ENCODE assay signal across 20 cellular contexts in the genomic region with DNA sequence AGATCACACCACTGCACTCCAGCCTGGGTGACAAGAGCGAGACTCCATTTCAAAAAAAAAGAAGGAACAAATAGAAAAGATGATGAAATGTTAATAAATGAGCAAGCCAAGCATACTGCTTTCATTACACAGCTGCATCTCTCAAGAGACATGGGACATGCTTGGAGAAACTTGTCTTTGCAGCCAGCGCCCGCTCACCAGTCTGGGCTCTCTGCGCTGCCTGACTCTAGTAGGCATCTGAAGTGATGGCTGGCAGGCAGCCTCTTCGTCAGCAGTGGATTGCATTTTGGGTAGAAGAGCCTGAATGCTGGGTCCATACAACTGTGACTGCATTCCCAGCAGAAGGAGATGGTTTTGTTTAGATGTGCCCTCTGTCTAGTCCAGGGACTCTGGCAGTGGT. TPM values are rescaled to one million over a fixed set of nuclear protein-coding genes. Genes with fewer than 3 reads are reported as not detected.
DNase-seq lines count a peak whose midpoint lies in the region; ATAC-seq and TF ChIP-seq lines count a peak whose summit lies in the region.
"Had no signal": no experiment of that assay in that cellular context is flagged by ENCODE, and none has a peak within 500 bp of the region (broad histone marks: within the 10 kb centered on the region; RNA-seq: fewer than 3 reads in every experiment).

No MANE protein-coding gene starts in this region.

- no peak overlapping the region for H3K4me3 ChIP-seq in CD4-positive, CD25-positive, alpha-beta regulatory T cell (ENCODE audit: low read depth, low read length)
- H3K4me3 ChIP-seq in Panc1 (ENCODE audit: low read depth in 2 of 2, low read length in 2 of 2) (no peak overlapping the region), esophagus squamous epithelium (no peak overlapping the region), osteoblast (ENCODE audit: insufficient read depth, low read length) (no peak overlapping the region)
- H3K4me3 ChIP-seq: body of pancreas had no signal

- H3K4me1 ChIP-seq in CD4-positive, CD25-positive, alpha-beta regulatory T cell (ENCODE audit: control insufficient read depth, insufficient read depth, low read length, poor library complexity, severe bottlenecking): peaks cover 6% of the 10 kb centered on the region
- no peaks in the 10 kb centered on the region for H3K4me1 ChIP-seq in Panc1 (ENCODE audit: control insufficient read depth, insufficient read depth, low read length)
- H3K4me1 ChIP-seq in esophagus squamous epithelium: peaks cover 7 to 27% (median 16%) of the 10 kb centered on the region in 3 donors
- peaks cover 9% of the 10 kb centered on the region for H3K4me1 ChIP-seq in osteoblast (ENCODE audit: insufficient read depth, low read length)
- H3K4me1 ChIP-seq: body of pancreas had no signal

- no peaks in the 10 kb centered on the region for H3K9me3 Mint-ChIP-seq in CD4-positive, CD25-positive, alpha-beta regulatory T cell
- no peaks in the 10 kb centered on the region for H3K9me3 Mint-ChIP-seq in activated naive CD4-positive, alpha-beta T cell treated with anti-CD3 and anti-CD28 coated beads, Interleukin-2, amount 50 U/mL, for 72 hours
- H3K9me3 Mint-ChIP-seq: mesothelial cell of epicardium; stimulated activated naive CD8-positive, alpha-beta T cell treated with anti-CD3 and anti-CD28 coated beads, Interleukin-15, amount 100 ng/mL, for 72 hours had no signal

- no peaks in the 10 kb centered on the region for H4K20me1 ChIP-seq in osteoblast (ENCODE audit: insufficient read depth, low read length)

- H3K79me2 ChIP-seq in osteoblast (ENCODE audit: insufficient read depth, low read length): no peaks in the 10 kb centered on the region

- H3K27ac Mint-ChIP-seq in CD4-positive, CD25-positive, alpha-beta regulatory T cell: peak overlapping the region in 2 of 3 donors; percentile 78 to 83
- H3K27ac Mint-ChIP-seq in activated naive CD4-positive, alpha-beta T cell treated with anti-CD3 and anti-CD28 coated beads, Interleukin-2, amount 50 U/mL, for 72 hours: no peak overlapping the region
- H3K27ac Mint-ChIP-seq: mesothelial cell of epicardium had no signal

- no peak overlapping the region for H3K4me3 Mint-ChIP-seq in CD4-positive, CD25-positive, alpha-beta regulatory T cell
- H3K4me3 Mint-ChIP-seq: mesothelial cell of epicardium had no signal

- H3K27me3 ChIP-seq in CD4-positive, CD25-positive, alpha-beta regulatory T cell (ENCODE audit: control insufficient read depth, insufficient read depth, low read length): no peaks in the 10 kb centered on the region
- H3K27me3 ChIP-seq in Panc1 (ENCODE audit: control insufficient read depth, insufficient read depth, low read length) (no peaks in the 10 kb centered on the region), esophagus squamous epithelium (no peaks in the 10 kb centered on the region), osteoblast (ENCODE audit: insufficient read depth, low read length) (no peaks in the 10 kb centered on the region)
- H3K27me3 ChIP-seq: body of pancreas had no signal

- no peaks in the 10 kb centered on the region for H3K9me3 ChIP-seq in CD4-positive, CD25-positive, alpha-beta regulatory T cell (ENCODE audit: control insufficient read depth in 2 of 2, low read length in 2 of 2)
- no peaks in the 10 kb centered on the region for H3K9me3 ChIP-seq in Panc1 (ENCODE audit: control insufficient read depth, insufficient read depth, low read depth, low read length)
- no peaks in the 10 kb centered on the region for H3K9me3 ChIP-seq in esophagus squamous epithelium
- no peaks in the 10 kb centered on the region for H3K9me3 ChIP-seq in osteoblast (ENCODE audit: low read depth, low read length)
- H3K9me3 ChIP-seq: body of pancreas had no signal

- TF ChIP-seq CTCF in Panc1 (IDR thresholded peaks at IDR 0.05): no peak
- TF ChIP-seq CTCF in esophagus squamous epithelium (IDR thresholded peaks at IDR 0.05): no peak
- no peak for TF ChIP-seq CTCF in osteoblast (IDR thresholded peaks at IDR 0.05; ENCODE audit: extremely low read depth, low read depth, low read length)
- no peak for TF ChIP-seq CTCF in GM20000 (IDR thresholded peaks at IDR 0.05; ENCODE audit: extremely low read depth, missing control alignments)

- POLR2A ChIA-PET in Panc1 (lab: Charles Lee): no interaction called here

- peak overlapping the region; percentile 21 for H3K4me2 ChIP-seq in osteoblast (ENCODE audit: insufficient read depth, low read length)

- H3K4me1 Mint-ChIP-seq in CD4-positive, CD25-positive, alpha-beta regulatory T cell: peaks cover 0 to 35% (median 18%) of the 10 kb centered on the region in 4 donors
- H3K4me1 Mint-ChIP-seq: mesothelial cell of epicardium had no signal

- CTCF ChIA-PET in Panc1 (lab: Charles Lee): no interaction called here

- in situ Hi-C loops in Panc1 (cut with HindIII; ENCODE audit: low pct_unique_long_range_greater_than_20kb, low sequenced_read_pairs): no loop called here

- no peak for TF ChIP-seq POLR2A in esophagus squamous epithelium (IDR thresholded peaks at IDR 0.05)

- 74 to 95% methylated on average over 4 to 5 of the region's 5 CpGs for WGBS in esophagus squamous epithelium, 2 donors

- no peak for ATAC-seq in CD4-positive, CD25-positive, alpha-beta regulatory T cell (ENCODE audit: low read depth in 2 of 2)
- ATAC-seq in Panc1: no peak
- no peak for ATAC-seq in activated naive CD4-positive, alpha-beta T cell treated with anti-CD3 and anti-CD28 coated beads, Interleukin-2, amount 50 U/mL, for 72 hours
- ATAC-seq: body of pancreas; stimulated activated naive CD8-positive, alpha-beta T cell treated with anti-CD3 and anti-CD28 coated beads, Interleukin-15, amount 100 ng/mL, for 72 hours had no signal

- no peak for DNase-seq in CD4-positive, CD25-positive, alpha-beta regulatory T cell
- no peak for DNase-seq in Panc1 (ENCODE audit: low read depth, low spot score)
- no peak for DNase-seq in esophagus squamous epithelium (lab: John Stamatoyannopoulos, UW)
- peak; percentile 82 for DNase-seq in osteoblast (ENCODE audit: insufficient read length, low spot score, missing footprints)
- DNase-seq in DMS79 (lab: John Stamatoyannopoulos, UW): no peak
- DNase-seq in GM20000 (ENCODE audit: low spot score): no peak
- no peak for DNase-seq in stimulated activated CD4-positive, alpha-beta T cell treated with anti-CD3 and anti-CD28 coated beads, Interleukin-4, amount 100 ng/mL, for 1 hour
- DNase-seq in activated naive CD4-positive, alpha-beta T cell treated with anti-CD3 and anti-CD28 coated beads, Interleukin-2, amount 50 U/mL, for 72 hours (ENCODE audit: low spot score in 2 of 2): no peak
- DNase-seq: activated naive CD4-positive, alpha-beta T cell; body of pancreas; effector memory CD4-positive, alpha-beta T cell; NCI-H1436; NCI-H446 treated with DMSO at 0.1 percent for 48 hours; stimulated activated naive CD8-positive, alpha-beta T cell treated with anti-CD3 and anti-CD28 coated beads, Interleukin-15, amount 100 ng/mL, for 72 hours; SW 1271; WERI-Rb-1 had no signal

- H3K27me3 Mint-ChIP-seq in CD4-positive, CD25-positive, alpha-beta regulatory T cell: no peaks in the 10 kb centered on the region

- intact Hi-C loops in Panc1 (cut with micrococcal nuclease; ENCODE audit: unreplicated experiment): no loop called here
- intact Hi-C loops in esophagus squamous epithelium (cut with DNase I): no loop called here

- BruUV-seq in Panc1 (replicated peaks; lab: Mats Ljungman, UMichigan): TSS peak; percentile 48

- no peak overlapping the region for H3K27ac ChIP-seq in CD4-positive, CD25-positive, alpha-beta regulatory T cell (ENCODE audit: insufficient read depth, low read length, poor library complexity, severe bottlenecking)
- H3K27ac ChIP-seq in Panc1 (ENCODE audit: low read length): no peak overlapping the region
- peak overlapping the region in 3 of 4 donors; percentile 40 to 65 (median 42) for H3K27ac ChIP-seq in esophagus squamous epithelium
- H3K27ac ChIP-seq in osteoblast (ENCODE audit: low read depth, low read length): no peak overlapping the region
- H3K27ac ChIP-seq: body of pancreas, C4-2B, WERI-Rb-1 had no signal

- peak overlapping the region; percentile 20 for H2AFZ ChIP-seq in osteoblast (ENCODE audit: low read length)

- H3K36me3 Mint-ChIP-seq in CD4-positive, CD25-positive, alpha-beta regulatory T cell: peaks cover 55% of the 10 kb centered on the region
- peaks cover 38 to 48% of the 10 kb centered on the region in 2 donors for H3K36me3 Mint-ChIP-seq in activated naive CD4-positive, alpha-beta T cell treated with anti-CD3 and anti-CD28 coated beads, Interleukin-2, amount 50 U/mL, for 72 hours
- H3K36me3 Mint-ChIP-seq: mesothelial cell of epicardium had no signal

- H3K36me3 ChIP-seq in CD4-positive, CD25-positive, alpha-beta regulatory T cell (ENCODE audit: control insufficient read depth, insufficient read depth, low read length): peaks cover 78% of the 10 kb centered on the region
- no peaks in the 10 kb centered on the region for H3K36me3 ChIP-seq in Panc1 (ENCODE audit: control insufficient read depth, insufficient read depth, low read length)
- peaks cover 0 to 82% (median 28%) of the 10 kb centered on the region in 3 donors for H3K36me3 ChIP-seq in esophagus squamous epithelium
- no peaks in the 10 kb centered on the region for H3K36me3 ChIP-seq in osteoblast (ENCODE audit: insufficient read depth, low read length)
- H3K36me3 ChIP-seq: WERI-Rb-1 had no signal

RNA-seq across cellular contexts. Expression of gene IL6R, which starts 48.0 kb away (rescaled TPM):
- total RNA-seq in CD4-positive, CD25-positive, alpha-beta regulatory T cell: 135 TPM
- 10 to 100 TPM; 54.5 to 84.4 (median 62.2) TPM for polyA plus RNA-seq in CD4-positive, CD25-positive, alpha-beta regulatory T cell
- total RNA-seq in Panc1 (2021; ENCODE audit: unreplicated experiment): 12.2 TPM
- polyA plus RNA-seq in Panc1 (2012; ENCODE audit: insufficient read length): 14.1 TPM
- total RNA-seq in esophagus squamous epithelium: 10 to 100 TPM in 1 of 4 donors, 1 to 10 TPM in 3; 6.4 to 47.7 (median 8.1) TPM
- 5.3 and 8.0 TPM in 2 replicates for total RNA-seq in osteoblast
- total RNA-seq in activated naive CD4-positive, alpha-beta T cell treated with anti-CD3 and anti-CD28 coated beads, Interleukin-2, amount 50 U/mL, for 72 hours: 1 to 10 TPM; 6.7 to 8.5 TPM
- total RNA-seq: OCI-LY7 had no signal

RNA-seq across cellular contexts. Expression of gene TDRD10, which starts 48.9 kb away (rescaled TPM):
- total RNA-seq in CD4-positive, CD25-positive, alpha-beta regulatory T cell: not detected
- not detected for polyA plus RNA-seq in CD4-positive, CD25-positive, alpha-beta regulatory T cell
- total RNA-seq in Panc1 (2021; ENCODE audit: unreplicated experiment) (not detected), esophagus squamous epithelium (1 to 10 TPM in 1 of 4 donors, under 1 TPM in 1, not detected in 2; 0.26 to 2.7 TPM), osteoblast (not detected in 2 replicates)
- not detected for polyA plus RNA-seq in Panc1 (2012; ENCODE audit: insufficient read length)
- total RNA-seq in activated naive CD4-positive, alpha-beta T cell treated with anti-CD3 and anti-CD28 coated beads, Interleukin-2, amount 50 U/mL, for 72 hours: not detected
- total RNA-seq: Daoy had no signal

RNA-seq across cellular contexts. Expression of gene SHE, which starts 49.1 kb away (rescaled TPM):
- total RNA-seq in CD4-positive, CD25-positive, alpha-beta regulatory T cell: not detected
- not detected for polyA plus RNA-seq in CD4-positive, CD25-positive, alpha-beta regulatory T cell
- total RNA-seq in Panc1 (2021; ENCODE audit: unreplicated experiment) (0.03 TPM), esophagus squamous epithelium (10 to 100 TPM in 1 of 4 donors, 1 to 10 TPM in 1, under 1 TPM in 2; 0.19 to 13.4 (median 4.1) TPM), osteoblast (not detected in 2 replicates)
- polyA plus RNA-seq in Panc1 (2012; ENCODE audit: insufficient read length): 0.04 TPM
- not detected for total RNA-seq in activated naive CD4-positive, alpha-beta T cell treated with anti-CD3 and anti-CD28 coated beads, Interleukin-2, amount 50 U/mL, for 72 hours
- total RNA-seq: OCI-LY7 had no signal

Comparison
In these comparisons a context has a peak if more than half of its experiments do, and no peak if none do; other contexts are left out.
1. H3K27ac ChIP-seq: peak in esophagus squamous epithelium (3 of 4); none in CD4-positive, CD25-positive, alpha-beta regulatory T cell (single experiment), Panc1 (single experiment) and osteoblast (single experiment).
2. H3K27ac Mint-ChIP-seq: peak in CD4-positive, CD25-positive, alpha-beta regulatory T cell (2 of 3); none in activated naive CD4-positive, alpha-beta T cell treated with anti-CD3 and anti-CD28 coated beads, Interleukin-2, amount 50 U/mL, for 72 hours (0 of 2).